19 cellular contexts compared by ENCODE assay signal in the genomic region with DNA sequence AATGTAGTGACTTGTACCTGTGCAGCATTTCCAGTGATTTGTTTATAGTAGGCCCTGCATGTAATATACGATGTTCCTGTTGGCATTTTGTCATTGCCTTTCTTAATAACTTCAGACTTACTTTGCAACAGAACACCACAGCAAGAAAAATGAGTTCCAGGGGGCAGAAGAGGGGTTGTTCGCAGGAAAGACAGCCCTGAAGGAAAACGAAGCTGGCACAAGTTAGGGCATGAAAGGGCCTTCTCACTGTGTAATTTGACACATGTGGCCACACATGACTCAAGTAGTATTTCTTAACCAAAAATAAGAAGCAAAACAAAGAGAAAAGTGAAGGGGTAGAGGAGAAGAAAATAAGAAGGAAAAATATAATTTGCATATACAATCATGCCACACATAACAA.
"Had no signal": no experiment of that assay in that cellular context is flagged by ENCODE, and none has a peak within 500 bp of the region (broad histone marks: within the 10 kb centered on the region; RNA-seq: fewer than 3 reads in every experiment).

No MANE protein-coding gene starts in this region.

- ATAC-seq: left cardiac atrium; natural killer cell treated with Interleukin-12 subunit alpha and Interleukin-12 subunit beta and Interleukin-15 and Interleukin-18, amount 100 ng/mL, for 72 hours had no signal

- H3K9ac ChIP-seq: neural progenitor cell had no signal

- DNase-seq: effector memory CD4-positive, alpha-beta T cell; esophagus squamous epithelium; foreskin fibroblast; immature natural killer cell; kidney; left cardiac atrium; nucleus accumbens; ovary; small intestine; stimulated activated CD4-positive, alpha-beta T cell treated with anti-CD3 and anti-CD28 coated beads, Interleukin-12 subunit alpha, Interleukin-12 subunit beta, amount 100 ng/mL, for 4 hours; stimulated activated naive CD4-positive, alpha-beta T cell; stomach; substantia nigra; transverse colon had no signal

- H3K4me1 ChIP-seq: neural progenitor cell, right atrium auricular region, stomach, transverse colon had no signal

- H3K36me3 ChIP-seq: esophagus squamous epithelium, neural progenitor cell, ovary, right atrium auricular region, stomach, thoracic aorta, transverse colon had no signal

- FAIRE-seq: endometrium, kidney, small intestine had no signal

- H3K27ac ChIP-seq: esophagus squamous epithelium, neural progenitor cell, ovary, right atrium auricular region, stomach, thoracic aorta, transverse colon had no signal

- H2AFZ ChIP-seq: neural progenitor cell had no signal

- H3K27me3 ChIP-seq: esophagus squamous epithelium, neural progenitor cell, ovary, right atrium auricular region, stomach, transverse colon had no signal

- H3K4me3 ChIP-seq: esophagus squamous epithelium, neural progenitor cell, ovary, right atrium auricular region, stomach, thoracic aorta, transverse colon had no signal

- H3K9me3 ChIP-seq: esophagus squamous epithelium, ovary, right atrium auricular region, stomach, thoracic aorta, transverse colon had no signal

- H3K4me2 ChIP-seq: neural progenitor cell had no signal
